ENCODE assay signal across 8 cellular contexts in the genomic region with DNA sequence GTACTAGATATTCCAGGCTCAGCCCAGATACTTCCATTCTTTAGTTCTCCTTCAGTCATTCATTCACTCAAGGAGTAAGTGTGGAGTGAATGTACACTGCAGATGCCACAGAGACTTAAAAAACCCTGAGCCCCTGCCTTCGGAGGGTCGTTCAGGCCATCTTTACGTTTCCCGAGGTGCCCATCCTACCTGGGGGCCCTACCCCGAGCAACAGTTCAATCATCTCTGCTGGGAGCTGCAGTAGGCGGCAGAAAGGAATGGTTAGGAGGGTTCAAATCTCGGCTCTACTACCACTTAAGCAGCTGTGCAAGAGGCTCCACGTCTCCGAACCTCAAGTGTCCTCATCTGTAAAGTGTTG. TPM values are rescaled to one million over a fixed set of nuclear protein-coding genes. Genes with fewer than 3 reads are reported as not detected.
DNase-seq lines count a peak whose midpoint lies in the region; ATAC-seq and TF ChIP-seq lines count a peak whose summit lies in the region.

No MANE protein-coding gene starts in this region.

- H3K4me1 Mint-ChIP-seq in activated CD4-positive, alpha-beta memory T cell treated with anti-CD3 and anti-CD28 coated beads, Interleukin-2, amount 10 ng/mL, durations not matched to agents 7 days and 5 days: peaks cover 26% of the 10 kb centered on the region
- peaks cover 18 to 42% of the 10 kb centered on the region in 2 donors for H3K4me1 Mint-ChIP-seq in stimulated activated naive B cell treated with anti-CD40 and anti-IgM and Interleukin-4, amounts not matched to agents 10 μg/mL and 1 μg/mL and 100 μg/mL, for 72 hours

- H3K9ac ChIP-seq in iPS-18a (ENCODE audit: low read length): peak overlapping the region; percentile 92

- H3K27ac ChIP-seq in HEK293 (ENCODE audit: extremely low read depth, low read depth, low read length) (no peak overlapping the region; the same call in 1 of the 2 replicates), iPS-18a (ENCODE audit: low read length) (peak overlapping the region; percentile 52)

- no peak for ATAC-seq in stimulated activated naive B cell treated with anti-CD40 and anti-IgM and Interleukin-4, amounts not matched to agents 10 μg/mL and 1 μg/mL and 100 μg/mL, for 72 hours (replicated peaks)
- no peak for ATAC-seq in GM21515 (IDR thresholded peaks at IDR 0.05; ENCODE audit: unreplicated experiment)

- peak overlapping the region; percentile 89 for H3K4me3 Mint-ChIP-seq in activated CD4-positive, alpha-beta memory T cell treated with anti-CD3 and anti-CD28 coated beads, Interleukin-2, amount 10 ng/mL, durations not matched to agents 7 days and 5 days
- H3K4me3 Mint-ChIP-seq in stimulated activated naive B cell treated with anti-CD40 and anti-IgM and Interleukin-4, amounts not matched to agents 10 μg/mL and 1 μg/mL and 100 μg/mL, for 72 hours: peak overlapping the region; percentile 83 to 87

- no peaks in the 10 kb centered on the region for H3K27me3 ChIP-seq in iPS-18a (ENCODE audit: control insufficient read depth, insufficient read depth, low read length)

- no peak for DNase-seq in activated CD4-positive, alpha-beta memory T cell treated with anti-CD3 and anti-CD28 coated beads, Interleukin-2, amount 10 ng/mL, durations not matched to agents 7 days and 5 days
- no peak for DNase-seq in stimulated activated naive B cell treated with anti-CD40 and anti-IgM and Interleukin-4, amounts not matched to agents 10 μg/mL and 1 μg/mL and 100 μg/mL, for 72 hours
- DNase-seq in amygdala (lab: John Stamatoyannopoulos, UW) (no peak), KG1 (lab: John Stamatoyannopoulos, UW) (no peak), DMS53 treated with DMSO at 0.1 percent for 48 hours (lab: John Stamatoyannopoulos, UW; ENCODE audit: unreplicated experiment) (no peak)

- H3K9me3 ChIP-seq in HEK293 (ENCODE audit: control insufficient read depth, insufficient read depth, low read depth, low read length) (no peaks in the 10 kb centered on the region), iPS-18a (ENCODE audit: control insufficient read depth, low read depth, low read length) (no peaks in the 10 kb centered on the region)

- CTCF ChIA-PET in HEK293 (lab: Yijun Ruan, JAX): interaction anchor here (1.0 kb wide), 1 partner anchor 21 kb away, joined by 5 read pairs; no protein-coding TSS in a partner anchor
- CTCF ChIA-PET in activated CD4-positive, alpha-beta memory T cell treated with anti-CD3 and anti-CD28 coated beads, Interleukin-2, amount 10 ng/mL, durations not matched to agents 7 days and 5 days (lab: Charles Lee): interaction anchor here (0.8 to 3.3 kb wide), 14 partner anchors 15 to 429 kb away, joined by 3 to 38 read pairs (median 5); partner anchors contain the start of genes CRELD1, FANCD2, GHRL and JAGN1

- peaks cover 7% of the 10 kb centered on the region for H3K27me3 Mint-ChIP-seq in activated CD4-positive, alpha-beta memory T cell treated with anti-CD3 and anti-CD28 coated beads, Interleukin-2, amount 10 ng/mL, durations not matched to agents 7 days and 5 days
- H3K27me3 Mint-ChIP-seq in stimulated activated naive B cell treated with anti-CD40 and anti-IgM and Interleukin-4, amounts not matched to agents 10 μg/mL and 1 μg/mL and 100 μg/mL, for 72 hours: peaks cover 4 to 6% of the 10 kb centered on the region in 2 donors

- H3K36me3 Mint-ChIP-seq in activated CD4-positive, alpha-beta memory T cell treated with anti-CD3 and anti-CD28 coated beads, Interleukin-2, amount 10 ng/mL, durations not matched to agents 7 days and 5 days (ENCODE audit: low read depth): peaks cover 13% of the 10 kb centered on the region
- peaks cover 9% of the 10 kb centered on the region in 2 donors for H3K36me3 Mint-ChIP-seq in stimulated activated naive B cell treated with anti-CD40 and anti-IgM and Interleukin-4, amounts not matched to agents 10 μg/mL and 1 μg/mL and 100 μg/mL, for 72 hours

- no peaks in the 10 kb centered on the region for H3K4me1 ChIP-seq in HEK293 (ENCODE audit: control insufficient read depth, insufficient read depth, low read length)
- H3K4me1 ChIP-seq in iPS-18a (ENCODE audit: control insufficient read depth, low read depth, low read length): no peaks in the 10 kb centered on the region

- peaks cover 9 to 41% of the 10 kb centered on the region in 2 experiments; a peak in 2 of 3 replicates for H3K36me3 ChIP-seq in HEK293 (ENCODE audit: control insufficient read depth in 2 of 2, insufficient read depth in 1 of 2, low read length in 2 of 2)
- peaks cover 23% of the 10 kb centered on the region for H3K36me3 ChIP-seq in iPS-18a (ENCODE audit: control insufficient read depth, low read depth, low read length)

- POLR2A ChIA-PET in HEK293 (lab: Yijun Ruan, JAX): interaction anchor here (0.9 to 1.9 kb wide), 5 partner anchors 14 to 604 kb away, joined by 3 to 5 read pairs (median 4); partner anchors contain the start of gene TATDN2
- POLR2A ChIA-PET in activated CD4-positive, alpha-beta memory T cell treated with anti-CD3 and anti-CD28 coated beads, Interleukin-2, amount 10 ng/mL, durations not matched to agents 7 days and 5 days (lab: Charles Lee): interaction anchor here (0.9 to 2.3 kb wide), 20 partner anchors 9 to 923 kb away, joined by 3 to 16 read pairs (median 4); partner anchors contain the start of genes ARPC4, CRELD1, FANCD2 and RPUSD3

- H3K4me3 ChIP-seq in HEK293 (ENCODE audit: low read depth, low read length) (peak overlapping the region; percentile 62), iPS-18a (ENCODE audit: low read length) (peak overlapping the region; percentile 99)

- H3K27ac Mint-ChIP-seq in activated CD4-positive, alpha-beta memory T cell treated with anti-CD3 and anti-CD28 coated beads, Interleukin-2, amount 10 ng/mL, durations not matched to agents 7 days and 5 days: peak overlapping the region; percentile 86
- peak overlapping the region; percentile 95 for H3K27ac Mint-ChIP-seq in stimulated activated naive B cell treated with anti-CD40 and anti-IgM and Interleukin-4, amounts not matched to agents 10 μg/mL and 1 μg/mL and 100 μg/mL, for 72 hours

- no peak for TF ChIP-seq CTCF in HEK293 (tag by site-specific recombination; IDR thresholded peaks at IDR 0.05)

- H3K9me3 Mint-ChIP-seq in activated CD4-positive, alpha-beta memory T cell treated with anti-CD3 and anti-CD28 coated beads, Interleukin-2, amount 10 ng/mL, durations not matched to agents 7 days and 5 days: no peaks in the 10 kb centered on the region
- H3K9me3 Mint-ChIP-seq in stimulated activated naive B cell treated with anti-CD40 and anti-IgM and Interleukin-4, amounts not matched to agents 10 μg/mL and 1 μg/mL and 100 μg/mL, for 72 hours: no peaks in the 10 kb centered on the region

TF ChIP-seq in HEK293, 187 proteins besides CTCF, POLR2A, EP300 and RAD21:
- TF ChIP-seq ZBTB10 (tag by site-specific recombination; IDR thresholded peaks at IDR 0.05): no peak
- peak; percentile 31; the same call in 1 of the 2 replicates for TF ChIP-seq SCRT2 (tag by site-specific recombination; IDR thresholded peaks at IDR 0.05)

RNA-seq across cellular contexts. Expression of gene SEC13, which starts 0.6 kb away (rescaled TPM):
- 10 to 100 TPM; 84.0 to 88.8 TPM for total RNA-seq in activated CD4-positive, alpha-beta memory T cell treated with anti-CD3 and anti-CD28 coated beads, Interleukin-2, amount 10 ng/mL, durations not matched to agents 7 days and 5 days

RNA-seq across cellular contexts. Expression of gene GHRL, which starts 27.6 kb away (rescaled TPM):
- total RNA-seq in activated CD4-positive, alpha-beta memory T cell treated with anti-CD3 and anti-CD28 coated beads, Interleukin-2, amount 10 ng/mL, durations not matched to agents 7 days and 5 days: under 1 TPM; 0.91 to 0.95 TPM
